In the genomic region with DNA sequence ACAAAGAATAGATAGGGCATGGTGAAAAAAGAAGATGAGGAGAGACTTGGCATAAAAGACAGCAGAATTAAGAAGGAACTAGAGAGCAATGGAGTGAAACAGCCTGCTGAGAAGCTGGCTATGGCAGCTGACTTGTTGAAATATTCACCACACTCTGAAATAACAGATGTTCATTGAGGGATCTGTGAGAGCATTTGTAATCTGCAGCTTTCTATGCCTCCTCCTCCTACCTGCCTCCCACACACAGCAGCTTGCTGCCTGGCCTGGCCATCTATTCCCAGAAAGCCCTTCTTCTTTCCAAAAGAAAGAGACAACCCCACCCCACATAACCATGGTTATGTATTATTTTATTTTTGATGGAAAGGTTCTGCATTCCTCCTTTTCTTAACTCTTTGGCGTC, we compare ENCODE assay signal across 14 cellular contexts.
"Had no signal": no experiment of that assay in that cellular context is flagged by ENCODE, and none has a peak within 500 bp of the region (broad histone marks: within the 10 kb centered on the region; RNA-seq: fewer than 3 reads in every experiment).

No MANE protein-coding gene starts in this region.

- H3K4me1 Mint-ChIP-seq: activated naive CD4-positive, alpha-beta T cell treated with anti-CD3 and anti-CD28 coated beads, Interleukin-2, amount 50 U/mL, for 24 hours; natural killer cell had no signal

- H3K9me3 ChIP-seq: mucosa of descending colon had no signal

- DNase-seq: activated CD4-positive, alpha-beta T cell treated with anti-CD3 and anti-CD28 coated beads, Interleukin-2, amount 50 U/mL, for 4 hours; activated CD4-positive, CD25-positive, alpha-beta regulatory T cell treated with anti-CD3 and anti-CD28 coated beads, Interleukin-2, amount 50 U/mL, for 72 hours; activated effector memory CD4-positive, alpha-beta T cell treated with Interleukin-2 at 50 U/mL for 16 hours; activated T-cell treated with anti-CD3 and anti-CD28 coated beads, Interleukin-2, amount 50 U/mL, for 1 hour; cortex of kidney; effector memory CD4-positive, alpha-beta T cell; mucosa of descending colon; natural killer cell; stimulated activated CD4-positive, alpha-beta T cell treated with anti-CD3 and anti-CD28 coated beads, Interleukin-4, amount 100 ng/mL, for 1 hour; stimulated activated CD8-positive, alpha-beta memory T cell treated with anti-CD3 and anti-CD28 coated beads, Interleukin-4, amount 100 ng/mL, for 48 hours; stimulated activated naive CD8-positive, alpha-beta T cell treated with anti-CD3 and anti-CD28 coated beads, Interleukin-15, Interleukin-2, amounts not matched to agents 100 U/mL and 50 U/mL, for 24 hours had no signal

- H3K9me3 Mint-ChIP-seq: T-helper 2 cell treated with Interferon-gamma antibody and Interleukin-4, amounts not matched to agents 5 μg/mL and 100 μg/mL, for 36 hours had no signal

- H3K36me3 Mint-ChIP-seq: activated naive CD4-positive, alpha-beta T cell treated with anti-CD3 and anti-CD28 coated beads, Interleukin-2, amount 50 U/mL, for 24 hours; natural killer cell had no signal

- ATAC-seq: mucosa of descending colon; natural killer cell; stimulated activated naive CD8-positive, alpha-beta T cell treated with anti-CD3 and anti-CD28 coated beads, Interleukin-15, Interleukin-2, amounts not matched to agents 100 U/mL and 50 U/mL, for 24 hours had no signal

- H3K4me3 ChIP-seq: lung, mucosa of descending colon had no signal

- H3K27ac Mint-ChIP-seq: activated naive CD4-positive, alpha-beta T cell treated with anti-CD3 and anti-CD28 coated beads, Interleukin-2, amount 50 U/mL, for 24 hours; natural killer cell; T-helper 2 cell treated with Interferon-gamma antibody and Interleukin-4, amounts not matched to agents 5 μg/mL and 100 μg/mL, for 36 hours had no signal

- H3K4me3 Mint-ChIP-seq: activated naive CD4-positive, alpha-beta T cell treated with anti-CD3 and anti-CD28 coated beads, Interleukin-2, amount 50 U/mL, for 24 hours; natural killer cell; T-helper 2 cell treated with Interferon-gamma antibody and Interleukin-4, amounts not matched to agents 5 μg/mL and 100 μg/mL, for 36 hours had no signal
